Comparison of ENCODE assay signal across 1 cellular context in genomic region chr2:133819906-133820305, GRCh38.
TF ChIP-seq lines count a peak whose summit lies in the region.

No MANE protein-coding gene starts in this region.

TF ChIP-seq in WTC11, 78 proteins besides CTCF, POLR2A, EP300 and RAD21 (continued from another document):
- no peak for TF ChIP-seq TEAD1 (CRISPR knock-in tag; IDR thresholded peaks at IDR 0.05)
- no peak for TF ChIP-seq ZNF512 (CRISPR knock-in tag; IDR thresholded peaks at IDR 0.05; ENCODE audit: borderline replicate concordance)
- no peak for TF ChIP-seq E2F4 (CRISPR knock-in tag; IDR thresholded peaks at IDR 0.05; ENCODE audit: borderline replicate concordance, low read depth)
